ENCODE assay signal across 2 cellular contexts in genomic region chr17:49001671-49002070, GRCh38.
TF ChIP-seq lines count a peak whose summit lies in the region.

No MANE protein-coding gene starts in this region.

TF ChIP-seq in HepG2, 621 proteins besides CTCF, POLR2A, EP300 and RAD21:
- no peak for TF ChIP-seq ZC3H13 (CRISPR knock-in tag; IDR thresholded peaks at IDR 0.05)
- TF ChIP-seq ATF1 (CRISPR knock-in tag; IDR thresholded peaks at IDR 0.05) = 0 out of 2 replicates have a peak, but pooled peaks have one; percentile 30
- TF ChIP-seq SAP130 (CRISPR knock-in tag; IDR thresholded peaks at IDR 0.05; ENCODE audit: low read depth) = 0 out of 2 replicates have a peak, but pooled peaks have one; percentile 7

TF ChIP-seq in WTC11, 78 proteins besides CTCF, POLR2A, EP300 and RAD21:
- TF ChIP-seq GTF2I (CRISPR knock-in tag; conservative IDR thresholded peaks at IDR 0.05) (no peak), MXD4 (CRISPR knock-in tag; IDR thresholded peaks at IDR 0.05; ENCODE audit: borderline replicate concordance) (no peak), NR2C2 (CRISPR knock-in tag; IDR thresholded peaks at IDR 0.05) (no peak), ZNF121 (CRISPR knock-in tag; IDR thresholded peaks at IDR 0.05) (no peak), NFE2L1 (CRISPR knock-in tag; IDR thresholded peaks at IDR 0.05) (no peak)
